Comparison of ENCODE assay signal across 23 cellular contexts in genomic region chr1:115242543-115242942, GRCh38.
A peak's percentile ranks its signal among the peaks of the same experiment; 100 is the strongest.
DNase-seq lines count a peak whose midpoint lies in the region; ATAC-seq and TF ChIP-seq lines count a peak whose summit lies in the region.
"Had no signal": no experiment of that assay in that cellular context is flagged by ENCODE, and none has a peak within 500 bp of the region (broad histone marks: within the 10 kb centered on the region; RNA-seq: fewer than 3 reads in every experiment).

No MANE protein-coding gene starts in this region.

- no peak for ATAC-seq in GM21786 (IDR thresholded peaks at IDR 0.05; ENCODE audit: unreplicated experiment)
- ATAC-seq in activated T-cell treated with anti-CD3 and anti-CD28 coated beads, Interleukin-2, amount 50 U/mL, for 4 hours = no peak
- ATAC-seq: A549, HCT116, Panc1 had no signal

- H3K27me3 Mint-ChIP-seq in activated T-cell treated with anti-CD3 and anti-CD28 coated beads, Interleukin-2, amount 50 U/mL, for 4 hours (ENCODE audit: low read depth) = peaks cover 10% of the 10 kb centered on the region

- TF ChIP-seq CTCF in esophagus muscularis mucosa (IDR thresholded peaks at IDR 0.05) = no peak

- H3K4me3 Mint-ChIP-seq in activated T-cell treated with anti-CD3 and anti-CD28 coated beads, Interleukin-2, amount 50 U/mL, for 4 hours = no peak overlapping the region
- H3K4me3 Mint-ChIP-seq: B cell, CD14-positive monocyte had no signal

- H3K27ac ChIP-seq in esophagus muscularis mucosa (replicated peaks in 1 of 4) = no peak overlapping the region
- H3K27ac ChIP-seq: A549, KMS-11 had no signal

- no peak for TF ChIP-seq POLR2A in esophagus muscularis mucosa (IDR thresholded peaks at IDR 0.05; ENCODE audit: low read depth)

- no peak for TF ChIP-seq EP300 in esophagus muscularis mucosa (IDR thresholded peaks at IDR 0.05)

- DNase-seq in NCI-H2107 treated with DMSO at 0.1 percent for 48 hours (lab: John Stamatoyannopoulos, UW; ENCODE audit: unreplicated experiment) (peak; percentile 32), NCI-H2107 (lab: John Stamatoyannopoulos, UW) (no peak), DMS53 treated with DMSO at 0.1 percent for 48 hours (lab: John Stamatoyannopoulos, UW; ENCODE audit: unreplicated experiment) (peak; percentile 43), NCI-H510A (lab: John Stamatoyannopoulos, UW) (peak; percentile 24), left kidney (ENCODE audit: low read depth, low spot score) (peak; percentile 18), esophagus muscularis mucosa (ENCODE audit: extremely low spot score) (no peak)
- no peak for DNase-seq in activated T-cell treated with anti-CD3 and anti-CD28 coated beads, Interleukin-2, amount 50 U/mL, for 4 hours
- DNase-seq: EL, GF-D8, IMR-90, NCI-H1436 treated with DMSO at 0.1 percent for 48 hours, NCI-H446, NCI-H69, SIG-M5, SK-N-SH, T-helper 2 cell had no signal

- H3K4me1 Mint-ChIP-seq in activated T-cell treated with anti-CD3 and anti-CD28 coated beads, Interleukin-2, amount 50 U/mL, for 4 hours (ENCODE audit: low read depth) = no peaks in the 10 kb centered on the region
- H3K4me1 Mint-ChIP-seq: B cell, CD14-positive monocyte had no signal

- 95% methylated on average over 1 of the region's 1 CpG for WGBS in esophagus muscularis mucosa

- intact Hi-C loops in esophagus muscularis mucosa (cut with DNase I) = no loop called here

- no peak overlapping the region for H3K4me3 ChIP-seq in esophagus muscularis mucosa
- H3K4me3 ChIP-seq: A549 had no signal

- H3K9me3 ChIP-seq in esophagus muscularis mucosa = peaks cover 0 to 24% (median 15%) of the 10 kb centered on the region in 4 donors
- H3K9me3 ChIP-seq: A549 had no signal

- H3K9me3 Mint-ChIP-seq in activated T-cell treated with anti-CD3 and anti-CD28 coated beads, Interleukin-2, amount 50 U/mL, for 4 hours = peaks cover 14% of the 10 kb centered on the region

- H3K27me3 ChIP-seq in esophagus muscularis mucosa = no peaks in the 10 kb centered on the region

- H3K36me3 Mint-ChIP-seq in activated T-cell treated with anti-CD3 and anti-CD28 coated beads, Interleukin-2, amount 50 U/mL, for 4 hours (ENCODE audit: insufficient read depth) = no peaks in the 10 kb centered on the region
- H3K36me3 Mint-ChIP-seq: CD14-positive monocyte had no signal

- no peaks in the 10 kb centered on the region for H3K36me3 ChIP-seq in esophagus muscularis mucosa

- H3K4me1 ChIP-seq in esophagus muscularis mucosa = no peaks in the 10 kb centered on the region
- H3K4me1 ChIP-seq: A549 had no signal

Comparison
In these comparisons a context has a peak if more than half of its experiments do, and no peak if none do; other contexts are left out.
1. DNase-seq: peak in NCI-H2107 treated with DMSO at 0.1 percent for 48 hours (single experiment), DMS53 treated with DMSO at 0.1 percent for 48 hours (single experiment), NCI-H510A (single experiment) and left kidney (single experiment); none in NCI-H2107 (single experiment), esophagus muscularis mucosa (single experiment) and activated T-cell treated with anti-CD3 and anti-CD28 coated beads, Interleukin-2, amount 50 U/mL, for 4 hours (single experiment).